In the genomic region with DNA sequence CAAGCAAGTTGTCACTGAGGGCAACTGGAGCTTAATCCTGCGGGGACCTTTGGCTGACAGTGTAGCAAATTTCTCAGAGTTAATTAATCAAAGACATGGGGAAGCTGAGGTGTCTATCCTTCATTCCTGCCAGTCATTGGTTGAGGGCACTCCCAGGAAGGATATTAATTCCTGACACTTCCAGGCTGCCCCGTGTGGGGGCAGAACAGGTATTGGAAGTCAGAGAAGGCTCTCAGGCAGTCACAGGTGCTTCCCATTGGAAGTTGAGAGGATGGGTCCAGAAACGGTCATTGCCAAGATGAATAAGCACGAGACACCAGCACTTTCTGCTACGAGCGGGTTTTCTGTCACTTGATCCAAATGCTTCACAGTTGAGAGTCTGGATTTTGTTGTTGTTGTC, we compare ENCODE assay signal across 19 cellular contexts. TPM values are rescaled to one million over a fixed set of nuclear protein-coding genes. Genes with fewer than 3 reads are reported as not detected.
DNase-seq lines count a peak whose midpoint lies in the region; ATAC-seq and TF ChIP-seq lines count a peak whose summit lies in the region.
"Had no signal": no experiment of that assay in that cellular context is flagged by ENCODE, and none has a peak within 500 bp of the region (broad histone marks: within the 10 kb centered on the region; RNA-seq: fewer than 3 reads in every experiment).

No MANE protein-coding gene starts in this region.

- H3K27me3 ChIP-seq in DND-41 (ENCODE audit: insufficient read depth, low read length, poor library complexity): no peaks in the 10 kb centered on the region
- H3K27me3 ChIP-seq in HCT116 (ENCODE audit: insufficient read depth, low read length): no peaks in the 10 kb centered on the region
- no peaks in the 10 kb centered on the region for H3K27me3 ChIP-seq in endodermal cell (ENCODE audit: control insufficient read depth, insufficient read depth, low read length, poor library complexity, severe bottlenecking)
- no peaks in the 10 kb centered on the region for H3K27me3 ChIP-seq in left lung
- H3K27me3 ChIP-seq in CD4-positive, alpha-beta memory T cell (ENCODE audit: insufficient read depth, low read length): no peaks in the 10 kb centered on the region
- H3K27me3 ChIP-seq in hepatocyte: no peaks in the 10 kb centered on the region
- H3K27me3 ChIP-seq: BLaER1 treated with 17β-estradiol and CSF1 and Interleukin-3, amounts not matched to agents 10 nM and 100 nM had no signal

- H3K79me2 ChIP-seq in DND-41 (ENCODE audit: insufficient read depth, low read length) (peaks cover 41% of the 10 kb centered on the region), HCT116 (ENCODE audit: insufficient read depth, low read length) (no peaks in the 10 kb centered on the region), hepatocyte (no peaks in the 10 kb centered on the region)

- no peaks in the 10 kb centered on the region for H3K9me2 ChIP-seq in HCT116 (ENCODE audit: insufficient read depth)
- no peaks in the 10 kb centered on the region for H3K9me2 ChIP-seq in hepatocyte (replicated peaks; ENCODE audit: insufficient read depth)

- H3K36me3 ChIP-seq in DND-41 (ENCODE audit: insufficient read depth, low read length) (peaks cover 13% of the 10 kb centered on the region), HCT116 (ENCODE audit: control insufficient read depth in 1 of 2, insufficient read depth in 2 of 2, low read length in 2 of 2) (no peaks in the 10 kb centered on the region), endodermal cell (ENCODE audit: control insufficient read depth, insufficient read depth, low read length) (no peaks in the 10 kb centered on the region), left lung (no peaks in the 10 kb centered on the region), mucosa of descending colon (ENCODE audit: low read depth) (no peaks in the 10 kb centered on the region), hepatocyte (replicated peaks; ENCODE audit: insufficient read depth, low read depth) (no peaks in the 10 kb centered on the region)
- no peaks in the 10 kb centered on the region for H3K36me3 ChIP-seq in CD4-positive, alpha-beta memory T cell (ENCODE audit: insufficient read depth, low read length)
- H3K36me3 ChIP-seq: BLaER1 treated with 17β-estradiol and CSF1 and Interleukin-3, amounts not matched to agents 10 nM and 100 nM had no signal

- no peak for TF ChIP-seq POLR2A in HCT116 (IDR thresholded peaks at IDR 0.05; ENCODE audit: borderline replicate concordance, extremely low read depth, insufficient read depth, insufficient read length)

- ATAC-seq in DND-41 (ENCODE audit: insufficient read depth, low read depth) (no peak), HCT116 (peak; percentile 75), left lung (peak; percentile 48), mucosa of descending colon (no peak)
- ATAC-seq: CD8-positive, alpha-beta T cell; GM12878 had no signal

- no peaks in the 10 kb centered on the region for H3K36me3 Mint-ChIP-seq in endodermal cell (ENCODE audit: low read depth)
- H3K36me3 Mint-ChIP-seq in CD4-positive, alpha-beta memory T cell: peaks cover 0 to 3% of the 10 kb centered on the region in 2 donors
- H3K36me3 Mint-ChIP-seq: CD8-positive, alpha-beta T cell; IgD-negative memory B cell had no signal

- TF ChIP-seq CTCF in DND-41 (IDR thresholded peaks at IDR 0.05; ENCODE audit: borderline replicate concordance, extremely low read depth, low read length, poor library complexity, severe bottlenecking) (no peak), HCT116 (IDR thresholded peaks at IDR 0.05 in 2 of 3, conservative IDR thresholded peaks at IDR 0.05 in 1 of 3; ENCODE audit: borderline replicate concordance in 1 of 3, insufficient read depth in 1 of 3, low read depth in 2 of 3, low read length in 2 of 3) (0 out of 6 replicates have a peak, but pooled peaks of 2 of the 3 experiments have one; percentile 11 to 13), endodermal cell (conservative IDR thresholded peaks at IDR 0.05) (peak; percentile 40), left lung (IDR thresholded peaks at IDR 0.05) (no peak), mucosa of descending colon (IDR thresholded peaks at IDR 0.05) (no peak), hepatocyte (IDR thresholded peaks at IDR 0.05; ENCODE audit: poor library complexity) (no peak)

- H2AFZ ChIP-seq in DND-41 (ENCODE audit: low read depth, low read length): no peak overlapping the region
- H2AFZ ChIP-seq in HCT116 (ENCODE audit: low read depth, low read length, poor library complexity, severe bottlenecking): no peak overlapping the region
- H2AFZ ChIP-seq in hepatocyte: no peak overlapping the region
- H2AFZ ChIP-seq: GM23248 had no signal

- BruUV-seq in HCT116 (replicated peaks; lab: Mats Ljungman, UMichigan): no TSS peak

- no peak for TF ChIP-seq RAD21 in HCT116 (IDR thresholded peaks at IDR 0.05; ENCODE audit: low read depth)

- H3K4me1 Mint-ChIP-seq in endodermal cell: peaks cover 4% of the 10 kb centered on the region
- peaks cover 6 to 11% (median 10%) of the 10 kb centered on the region in 4 donors for H3K4me1 Mint-ChIP-seq in CD4-positive, alpha-beta memory T cell

- POLR2A ChIA-PET in HCT116 (lab: Charles Lee): no interaction called here
- POLR2A ChIA-PET in CD4-positive, alpha-beta memory T cell (lab: Charles Lee; ENCODE audit: partially characterized antibody): no interaction called here

- H3K4me1 ChIP-seq in DND-41 (ENCODE audit: insufficient read depth, low read length) (peaks cover 59% of the 10 kb centered on the region), HCT116 (ENCODE audit: control insufficient read depth in 1 of 2, insufficient read depth in 2 of 2, low read length in 2 of 2) (no peaks in the 10 kb centered on the region), endodermal cell (ENCODE audit: control insufficient read depth, insufficient read depth, low read length) (no peaks in the 10 kb centered on the region), left lung (peaks cover 0 to 6% of the 10 kb centered on the region in 2 donors), mucosa of descending colon (ENCODE audit: low read depth) (no peaks in the 10 kb centered on the region), hepatocyte (ENCODE audit: insufficient read depth) (no peaks in the 10 kb centered on the region)
- peaks cover 8% of the 10 kb centered on the region for H3K4me1 ChIP-seq in CD4-positive, alpha-beta memory T cell (ENCODE audit: insufficient read depth, low read length)

- RAD21 ChIA-PET in HCT116 (lab: Charles Lee; ENCODE audit: low non-redundant PET in 1 of 2, low total read pairs in 2 of 2, uncharacterized antibody in 2 of 2, unreplicated experiment in 2 of 2): no interaction called here

- H3K4me3 Mint-ChIP-seq in endodermal cell: no peak overlapping the region
- no peak overlapping the region for H3K4me3 Mint-ChIP-seq in CD4-positive, alpha-beta memory T cell
- H3K4me3 Mint-ChIP-seq: CD8-positive, alpha-beta T cell; IgD-negative memory B cell had no signal

- H3K9me3 Mint-ChIP-seq in endodermal cell: peaks cover 2% of the 10 kb centered on the region
- peaks cover 0 to 8% (median 2%) of the 10 kb centered on the region in 8 donors for H3K9me3 Mint-ChIP-seq in CD4-positive, alpha-beta memory T cell
- H3K9me3 Mint-ChIP-seq: CD8-positive, alpha-beta T cell had no signal

- peaks cover 9% of the 10 kb centered on the region for H3K9me3 ChIP-seq in DND-41 (ENCODE audit: insufficient read depth, low read length, severe bottlenecking)
- H3K9me3 ChIP-seq in HCT116 (ENCODE audit: control insufficient read depth in 1 of 2, insufficient read depth in 1 of 2, low read depth in 1 of 2, low read length in 2 of 2): no peaks in the 10 kb centered on the region
- H3K9me3 ChIP-seq in endodermal cell (ENCODE audit: control insufficient read depth, low read length): peaks cover 7% of the 10 kb centered on the region
- H3K9me3 ChIP-seq in left lung: no peaks in the 10 kb centered on the region
- peaks cover 0 to 3% of the 10 kb centered on the region in 2 donors for H3K9me3 ChIP-seq in CD4-positive, alpha-beta memory T cell (ENCODE audit: control insufficient read depth in 1 of 2, low read length in 2 of 2)
- no peaks in the 10 kb centered on the region for H3K9me3 ChIP-seq in mucosa of descending colon
- no peaks in the 10 kb centered on the region for H3K9me3 ChIP-seq in hepatocyte (ENCODE audit: low read depth)

- H3K4me2 ChIP-seq in DND-41 (ENCODE audit: insufficient read depth, low read length): no peak overlapping the region
- H3K4me2 ChIP-seq in HCT116 (ENCODE audit: low read length): no peak overlapping the region
- H3K4me2 ChIP-seq in hepatocyte: no peak overlapping the region
- H3K4me2 ChIP-seq: BLaER1 treated with 17β-estradiol and CSF1 and Interleukin-3, amounts not matched to agents 10 nM and 100 nM had no signal

- intact Hi-C loops in HCT116 (cut with micrococcal nuclease): no loop called here
- intact Hi-C loops in left lung (cut with DNase I): no loop called here
- intact Hi-C loops in CD4-positive, alpha-beta memory T cell (cut with micrococcal nuclease): no loop called here
- intact Hi-C loops in mucosa of descending colon (cut with DNase I, micrococcal nuclease): no loop called here

- DNase-seq in DND-41 (no peak), HCT116 (ENCODE audit: low read depth, low spot score) (no peak), endodermal cell (peak; percentile 56), left lung (no peak), mucosa of descending colon (no peak), C1 segment of cervical spinal cord (lab: John Stamatoyannopoulos, UW) (no peak), hepatocyte (ENCODE audit: low spot score) (no peak)
- no peak for DNase-seq in CD4-positive, alpha-beta memory T cell
- DNase-seq: ACHN; CD8-positive, alpha-beta T cell; COR-L47; DMS153; GM23248; HCEC 1CT; KG1 had no signal

- 80 to 90% methylated on average over 6 of the region's 6 CpGs for WGBS in endodermal cell (ENCODE audit: insufficient coverage in 1 of 2, insufficient read length in 1 of 2), 2 experiments
- WGBS in hepatocyte (ENCODE audit: low lambda C conversion rate, missing lambda C conversion rate): 69% methylated on average over 6 of the region's 6 CpGs

- H3K4me3 ChIP-seq in DND-41 (ENCODE audit: low read depth in 1 of 2, low read length in 2 of 2) (no peak overlapping the region), HCT116 (replicated peaks in 1 of 2; ENCODE audit: low read depth in 1 of 2, low read length in 2 of 2) (no peak overlapping the region), endodermal cell (ENCODE audit: low read length) (no peak overlapping the region), left lung (no peak overlapping the region), mucosa of descending colon (no peak overlapping the region), hepatocyte (no peak overlapping the region)
- H3K4me3 ChIP-seq in CD4-positive, alpha-beta memory T cell (ENCODE audit: low read length in 2 of 2): no peak overlapping the region
- H3K4me3 ChIP-seq: BLaER1 treated with 17β-estradiol and CSF1 and Interleukin-3, amounts not matched to agents 10 nM and 100 nM; GM12878; GM23248 had no signal

- CTCF ChIA-PET in HCT116 (lab: Charles Lee): no interaction called here
- CTCF ChIA-PET in CD4-positive, alpha-beta memory T cell (lab: Charles Lee; ENCODE audit: partially characterized antibody): interaction anchor here (1.2 to 2.5 kb wide), 2 partner anchors 8 to 134 kb away, joined by 3 to 7 read pairs; no protein-coding TSS in a partner anchor

- H3K27ac Mint-ChIP-seq in endodermal cell: no peak overlapping the region
- H3K27ac Mint-ChIP-seq in CD4-positive, alpha-beta memory T cell: no peak overlapping the region
- H3K27ac Mint-ChIP-seq: CD8-positive, alpha-beta T cell; IgD-negative memory B cell had no signal

- H3K9ac ChIP-seq in DND-41 (ENCODE audit: low read depth, low read length) (no peak overlapping the region), HCT116 (ENCODE audit: low read length) (no peak overlapping the region), endodermal cell (ENCODE audit: extremely low read depth, low read length, poor library complexity, severe bottlenecking) (no peak overlapping the region)
- H3K9ac ChIP-seq: BLaER1 treated with 17β-estradiol and CSF1 and Interleukin-3, amounts not matched to agents 10 nM and 100 nM; GM23248 had no signal

- no peaks in the 10 kb centered on the region for H4K20me1 ChIP-seq in DND-41 (ENCODE audit: insufficient read depth, low read length)
- H4K20me1 ChIP-seq in HCT116 (ENCODE audit: insufficient read depth): no peaks in the 10 kb centered on the region
- H4K20me1 ChIP-seq in hepatocyte (ENCODE audit: insufficient read depth, poor library complexity, severe bottlenecking): no peaks in the 10 kb centered on the region
- H4K20me1 ChIP-seq: BLaER1 treated with 17β-estradiol and CSF1 and Interleukin-3, amounts not matched to agents 10 nM and 100 nM had no signal

- H3K27me3 Mint-ChIP-seq in endodermal cell (ENCODE audit: insufficient read depth): no peaks in the 10 kb centered on the region
- no peaks in the 10 kb centered on the region for H3K27me3 Mint-ChIP-seq in CD4-positive, alpha-beta memory T cell

- H3K27ac ChIP-seq in DND-41 (ENCODE audit: low read length) (0 out of 2 replicates have a peak overlapping the region, but pooled peaks have one; percentile 20), HCT116 (ENCODE audit: low read depth, low read length) (no peak overlapping the region), endodermal cell (ENCODE audit: low read depth, low read length) (no peak overlapping the region), left lung (no peak overlapping the region), hepatocyte (no peak overlapping the region)
- no peak overlapping the region for H3K27ac ChIP-seq in CD4-positive, alpha-beta memory T cell (ENCODE audit: low read depth, low read length)
- H3K27ac ChIP-seq: BLaER1 treated with 17β-estradiol and CSF1 and Interleukin-3, amounts not matched to agents 10 nM and 100 nM; GM23248 had no signal

RNA-seq across cellular contexts. Expression of a gene that starts 29.1 kb away (rescaled TPM):
- not detected for total RNA-seq in HCT116 (2021; ENCODE audit: unreplicated experiment)
- 0.01 and 0.04 TPM in 2 replicates for polyA plus RNA-seq in HCT116 (2012)
- total RNA-seq in endodermal cell: under 1 TPM in 1 of 2 donors, not detected in 1; 0.11 TPM
- polyA plus RNA-seq in endodermal cell (2013, experiment 1 of 2): 0.04 TPM
- 0.04 TPM for polyA plus RNA-seq in endodermal cell (2013, experiment 2 of 2)
- 10 to 100 TPM; 21.0 to 38.4 TPM for total RNA-seq in left lung
- total RNA-seq in CD4-positive, alpha-beta memory T cell: 1 to 10 TPM in 1 of 2 experiments, under 1 TPM in 1; 1.00 to 1.7 TPM
- 1 to 10 TPM in 1 of 2 donors, under 1 TPM in 1; 0.69 to 3.0 TPM for polyA plus RNA-seq in CD4-positive, alpha-beta memory T cell
- 1 to 10 TPM; 1.8 to 6.2 (median 3.8) TPM for total RNA-seq in mucosa of descending colon
- total RNA-seq in hepatocyte: 0.13 and 0.84 TPM in 2 replicates
- 1.1 TPM in 1 of 2 replicates, not detected in the other for polyA plus RNA-seq in hepatocyte
- total RNA-seq: A172, GM23248 had no signal
- polyA plus RNA-seq: GM23248 had no signal

RNA-seq across cellular contexts. Expression of a gene that starts 46.1 kb away (rescaled TPM):
- total RNA-seq in HCT116 (2021; ENCODE audit: unreplicated experiment): 0.44 TPM
- 0.10 and 0.21 TPM in 2 replicates for polyA plus RNA-seq in HCT116 (2012)
- total RNA-seq in endodermal cell: under 1 TPM; 0.44 to 0.53 TPM
- polyA plus RNA-seq in endodermal cell (2013, experiment 1 of 2): 0.85 TPM
- polyA plus RNA-seq in endodermal cell (2013, experiment 2 of 2): 0.87 TPM
- total RNA-seq in left lung: 10 to 100 TPM in 1 of 2 donors, 1 to 10 TPM in 1; 9.0 to 20.8 TPM
- under 1 TPM; 0.44 to 0.75 TPM for total RNA-seq in CD4-positive, alpha-beta memory T cell
- under 1 TPM in 1 of 2 donors, not detected in 1; 0.53 TPM for polyA plus RNA-seq in CD4-positive, alpha-beta memory T cell
- 10 to 100 TPM in 1 of 3 donors, 1 to 10 TPM in 2; 4.7 to 14.6 (median 6.9) TPM for total RNA-seq in mucosa of descending colon
- 3.5 and 4.1 TPM in 2 replicates for total RNA-seq in hepatocyte
- polyA plus RNA-seq in hepatocyte: 2.4 and 3.7 TPM in 2 replicates
- total RNA-seq: A172 had no signal

Comparison
In these comparisons a context has a peak if more than half of its experiments do, and no peak if none do; other contexts are left out.
1. ATAC-seq: peak in HCT116 (single experiment) and left lung (single experiment); none in DND-41 (single experiment) and mucosa of descending colon (single experiment).
2. CTCF ChIP-seq: peak in HCT116 (2 of 3) and endodermal cell (single experiment); none in DND-41 (single experiment), left lung (0 of 2), mucosa of descending colon (single experiment) and hepatocyte (single experiment).